Comparison of ENCODE assay signal across 22 cellular contexts in the genomic region with DNA sequence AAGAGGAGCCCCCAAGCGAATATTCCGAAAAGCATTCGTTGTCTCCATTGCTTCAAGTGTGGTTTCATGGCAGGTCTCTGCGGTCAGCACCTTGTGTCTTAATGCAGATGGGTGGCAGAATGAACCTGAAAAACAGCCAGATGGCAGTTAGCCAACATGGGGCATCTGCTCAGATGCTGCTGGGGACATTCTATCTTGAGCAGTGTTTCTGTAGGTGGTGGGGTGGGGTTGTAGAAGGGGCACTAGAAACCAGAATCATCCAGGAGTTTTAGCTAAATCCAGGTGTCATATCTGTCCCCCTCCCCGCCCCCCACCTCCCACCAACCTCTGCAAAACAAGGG. TPM values are rescaled to one million over a fixed set of nuclear protein-coding genes. Genes with fewer than 3 reads are reported as not detected.
A peak's percentile ranks its signal among the peaks of the same experiment; 100 is the strongest.
DNase-seq lines count a peak whose midpoint lies in the region; ATAC-seq and TF ChIP-seq lines count a peak whose summit lies in the region.
"Had no signal": no experiment of that assay in that cellular context is flagged by ENCODE, and none has a peak within 500 bp of the region (broad histone marks: within the 10 kb centered on the region; RNA-seq: fewer than 3 reads in every experiment).

No MANE protein-coding gene starts in this region.

- TF ChIP-seq CTCF in coronary artery (IDR thresholded peaks at IDR 0.05) = no peak

- H3K36me3 ChIP-seq in SJCRH30 (no peaks in the 10 kb centered on the region), H7 (replicated peaks; ENCODE audit: control insufficient read depth, insufficient read depth, low read length) (no peaks in the 10 kb centered on the region)

- H3K27ac ChIP-seq in coronary artery (peak overlapping the region; percentile 72 to 79), SJCRH30 (no peak overlapping the region)
- H3K27ac ChIP-seq: SK-N-MC had no signal

- no peak overlapping the region for H3K4me3 ChIP-seq in coronary artery
- H3K4me3 ChIP-seq in SJCRH30 = no peak overlapping the region
- no peak overlapping the region for H3K4me3 ChIP-seq in H7 (ENCODE audit: insufficient read depth, low read depth, low read length)
- H3K4me3 ChIP-seq: GM12878, SK-N-MC had no signal

- H3K27me3 ChIP-seq in SJCRH30 (no peaks in the 10 kb centered on the region), H7 (ENCODE audit: control insufficient read depth, insufficient read depth, low read length) (no peaks in the 10 kb centered on the region)

- no peaks in the 10 kb centered on the region for H3K9me3 ChIP-seq in SJCRH30 (replicated peaks)

- DNase-seq in DMS 273 treated with DMSO at 0.1 percent for 48 hours (lab: John Stamatoyannopoulos, UW) = peak; percentile 49
- DNase-seq in NCI-H1092 (lab: John Stamatoyannopoulos, UW) = peak; percentile 12
- DNase-seq in NCI-H2171 treated with DMSO at 0.1 percent for 48 hours (lab: John Stamatoyannopoulos, UW) = peak; percentile 77
- no peak for DNase-seq in coronary artery (ENCODE audit: low spot score)
- DNase-seq in SJCRH30 = no peak
- no peak for DNase-seq in NCI-H1048 (lab: John Stamatoyannopoulos, UW)
- DNase-seq in H7 = no peak
- DNase-seq: CD4-positive, alpha-beta T cell; GDM1; GOT3; KBM-7; NCI-H1417 treated with DMSO at 0.1 percent for 48 hours; NCI-H2081 treated with DMSO at 0.1 percent for 48 hours; NCI-H82 had no signal

- ATAC-seq in HG02588 (IDR thresholded peaks at IDR 0.05; ENCODE audit: unreplicated experiment) = no peak
- ATAC-seq: GM12878, Panc1, Right ventricle myocardium inferior had no signal

- no peaks in the 10 kb centered on the region for H3K4me1 ChIP-seq in SJCRH30

RNA-seq across cellular contexts. Expression of a gene that starts 42.1 kb away (rescaled TPM):
- 1.7 and 2.2 TPM in 2 replicates for total RNA-seq in SJCRH30 (2014; rRNA removed; shearing (Covaris generic))
- 13.1 and 14.3 TPM in 2 replicates for total RNA-seq in H7 (2014; rRNA removed; shearing (Covaris generic))
- total RNA-seq: B cell; CD4-positive, alpha-beta T cell; GM12878; M059J; T-helper 1 cell treated with Interleukin-12 subunit alpha and Interleukin-12 subunit beta and Interleukin-4 antibody, amounts not matched to agents 30 ng/mL and 1 ng/mL, for 36 hours had no signal

Comparison
In these comparisons a context has a peak if more than half of its experiments do, and no peak if none do; other contexts are left out.
1. DNase-seq: peak in DMS 273 treated with DMSO at 0.1 percent for 48 hours (single experiment), NCI-H1092 (single experiment) and NCI-H2171 treated with DMSO at 0.1 percent for 48 hours (single experiment); none in coronary artery (single experiment), SJCRH30 (0 of 2), NCI-H1048 (single experiment) and H7 (single experiment).